In the genomic region with DNA sequence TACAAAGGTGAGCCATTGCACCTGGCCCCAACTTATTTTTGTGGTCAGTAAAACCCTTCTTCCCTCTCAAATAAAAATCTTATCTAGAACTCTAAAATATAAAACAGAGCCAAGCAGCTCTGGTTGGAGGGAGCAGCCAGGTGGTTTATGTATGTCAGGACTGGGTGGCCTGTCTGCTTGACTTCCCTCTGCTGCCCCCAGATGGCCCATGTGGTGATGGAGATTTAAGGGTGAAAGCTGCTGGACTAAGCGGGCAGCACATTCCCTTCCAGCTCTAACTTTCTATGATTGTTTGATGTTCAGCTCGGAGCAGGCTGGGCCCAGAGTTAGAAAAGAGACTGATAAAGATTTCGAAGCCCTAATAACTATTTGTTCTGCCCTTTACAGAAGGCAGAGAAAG, we compare ENCODE assay signal across 12 cellular contexts. TPM values are rescaled to one million over a fixed set of nuclear protein-coding genes. Genes with fewer than 3 reads are reported as not detected.
DNase-seq lines count a peak whose midpoint lies in the region; ATAC-seq and TF ChIP-seq lines count a peak whose summit lies in the region.
"Had no signal": no experiment of that assay in that cellular context is flagged by ENCODE, and none has a peak within 500 bp of the region (broad histone marks: within the 10 kb centered on the region; RNA-seq: fewer than 3 reads in every experiment).

No MANE protein-coding gene starts in this region.

- no peaks in the 10 kb centered on the region for H3K4me1 Mint-ChIP-seq in GM23338
- H3K4me1 Mint-ChIP-seq: B cell had no signal

- H3K9me3 Mint-ChIP-seq in GM23338: no peaks in the 10 kb centered on the region

- DNase-seq in A172 (ENCODE audit: low spot score) (peak; percentile 58), GM23338 (ENCODE audit: low spot score) (peak; percentile 30), hippocampal formation (lab: John Stamatoyannopoulos, UW) (peak; percentile 33 to 38), lower lobe of right lung (no peak), DMS53 (lab: John Stamatoyannopoulos, UW) (no peak), psoas muscle (no peak), Peyer's patch (no peak)
- DNase-seq: NK-92 treated with Interleukin-12 subunit alpha and Interleukin-12 subunit beta, amount 100 ng/mL, for 24 hours; right cardiac atrium had no signal

- H3K9me3 ChIP-seq in lower lobe of right lung (no peaks in the 10 kb centered on the region), psoas muscle (no peaks in the 10 kb centered on the region), Peyer's patch (no peaks in the 10 kb centered on the region)
- H3K9me3 ChIP-seq: breast epithelium had no signal

- no peaks in the 10 kb centered on the region for H3K9me2 ChIP-seq in GM23338 (ENCODE audit: insufficient read depth)

- no peak for TF ChIP-seq POLR2A in Peyer's patch (IDR thresholded peaks at IDR 0.05)

- no peak overlapping the region for H3K4me2 ChIP-seq in GM23338

- TF ChIP-seq CTCF in GM23338 (conservative IDR thresholded peaks at IDR 0.05; ENCODE audit: low read depth in 2 of 2): peak; percentile 13 to 50; a peak in 3 of 4 replicates
- TF ChIP-seq CTCF in lower lobe of right lung (IDR thresholded peaks at IDR 0.05): no peak
- TF ChIP-seq CTCF in psoas muscle (IDR thresholded peaks at IDR 0.05): no peak
- TF ChIP-seq CTCF in Peyer's patch (IDR thresholded peaks at IDR 0.05): no peak

- no peak overlapping the region for H3K27ac Mint-ChIP-seq in GM23338
- H3K27ac Mint-ChIP-seq: B cell had no signal

- H4K20me1 ChIP-seq in GM23338 (replicated peaks; ENCODE audit: insufficient read depth): peaks cover 16% of the 10 kb centered on the region

- 71 to 76% (median 72%) methylated on average over 3 of the region's 3 CpGs for WGBS in psoas muscle, 3 donors

- ATAC-seq in GM23338 (peak; percentile 53; the same call in 2 of the 3 replicates), lower lobe of right lung (no peak), psoas muscle (no peak)
- ATAC-seq: right cardiac atrium had no signal

- H3K79me2 ChIP-seq in GM23338 (replicated peaks; ENCODE audit: insufficient read depth): no peaks in the 10 kb centered on the region

- H3K36me3 ChIP-seq in GM23338 (ENCODE audit: insufficient read depth) (peaks cover 63% of the 10 kb centered on the region), lower lobe of right lung (peaks cover 98% of the 10 kb centered on the region), psoas muscle (ENCODE audit: insufficient read depth in 1 of 2, low read depth in 1 of 2) (peaks cover 16 to 99% of the 10 kb centered on the region in 2 donors), Peyer's patch (peaks cover 0 to 98% (median 0%) of the 10 kb centered on the region in 3 donors)

- peaks cover 10% of the 10 kb centered on the region; the same call in 1 of the 2 replicates for H3F3A ChIP-seq in GM23338 (replicated peaks; ENCODE audit: low read depth)

- intact Hi-C loops in lower lobe of right lung (cut with DNase I) (no loop called here), psoas muscle (cut with DNase I) (no loop called here)

- no peaks in the 10 kb centered on the region for H3K4me1 ChIP-seq in GM23338 (ENCODE audit: insufficient read depth)
- no peaks in the 10 kb centered on the region for H3K4me1 ChIP-seq in lower lobe of right lung
- no peaks in the 10 kb centered on the region for H3K4me1 ChIP-seq in psoas muscle
- H3K4me1 ChIP-seq in Peyer's patch: no peaks in the 10 kb centered on the region
- H3K4me1 ChIP-seq: breast epithelium had no signal

- no peaks in the 10 kb centered on the region for H3K27me3 ChIP-seq in GM23338 (ENCODE audit: insufficient read depth)
- H3K27me3 ChIP-seq in lower lobe of right lung (ENCODE audit: low read depth): no peaks in the 10 kb centered on the region
- no peaks in the 10 kb centered on the region for H3K27me3 ChIP-seq in psoas muscle (ENCODE audit: insufficient read depth in 3 of 3, low read length in 2 of 3)
- H3K27me3 ChIP-seq in Peyer's patch: no peaks in the 10 kb centered on the region
- H3K27me3 ChIP-seq: breast epithelium had no signal

- no peak overlapping the region for H2AFZ ChIP-seq in GM23338

- no peak overlapping the region for H3K4me3 Mint-ChIP-seq in GM23338
- H3K4me3 Mint-ChIP-seq: B cell had no signal

- peaks cover 81% of the 10 kb centered on the region for H3K36me3 Mint-ChIP-seq in GM23338 (ENCODE audit: low read depth)

- H3K27ac ChIP-seq in GM23338 (ENCODE audit: low read depth) (no peak overlapping the region), angular gyrus (ENCODE audit: low read depth, low read length) (peak overlapping the region; percentile 78), lower lobe of right lung (no peak overlapping the region), psoas muscle (no peak overlapping the region), Peyer's patch (no peak overlapping the region)
- H3K27ac ChIP-seq: breast epithelium had no signal

- H3K27me3 Mint-ChIP-seq in GM23338 (ENCODE audit: insufficient read depth, low read depth, poor library complexity): peaks cover 1% of the 10 kb centered on the region
- H3K27me3 Mint-ChIP-seq: B cell had no signal

- no peak overlapping the region for H3K4me3 ChIP-seq in GM23338
- H3K4me3 ChIP-seq in lower lobe of right lung: no peak overlapping the region
- H3K4me3 ChIP-seq in psoas muscle: no peak overlapping the region
- H3K4me3 ChIP-seq in Peyer's patch: no peak overlapping the region
- H3K4me3 ChIP-seq: breast epithelium had no signal

RNA-seq across cellular contexts. Expression of a gene that starts 11.9 kb away (rescaled TPM):
- 2.0 and 3.1 TPM in 2 replicates for total RNA-seq in A172 (2014; rRNA removed; shearing (Covaris generic))
- 3.3 and 4.2 TPM in 2 replicates for total RNA-seq in GM23338 (2014; rRNA removed; shearing (Covaris generic))
- 2.4 and 2.6 TPM in 2 replicates for polyA plus RNA-seq in GM23338 (2016; fragmentation: Nextera tagmentation; extraction: Ambion mirVana)
- 2.3 TPM for total RNA-seq in lower lobe of right lung
- 1 to 10 TPM in 1 of 4 donors, under 1 TPM in 3; 0.32 to 1.2 (median 0.80) TPM for total RNA-seq in psoas muscle
- under 1 TPM; 0.30 to 0.85 (median 0.39) TPM for polyA plus RNA-seq in psoas muscle
- 1 to 10 TPM in 3 of 4 donors, under 1 TPM in 1; 0.70 to 7.4 (median 4.1) TPM for total RNA-seq in Peyer's patch

RNA-seq across cellular contexts. Expression of a gene that starts 17.8 kb away (rescaled TPM):
- 0.34 and 2.3 TPM in 2 replicates for total RNA-seq in A172 (2014; rRNA removed; shearing (Covaris generic))
- 0.42 and 2.7 TPM in 2 replicates for total RNA-seq in GM23338 (2014; rRNA removed; shearing (Covaris generic))
- polyA plus RNA-seq in GM23338 (2016; fragmentation: Nextera tagmentation; extraction: Ambion mirVana) (0.36 and 1.2 TPM in 2 replicates), psoas muscle (under 1 TPM in 1 of 3 donors, not detected in 2; 0.33 TPM)
- total RNA-seq in lower lobe of right lung (4.8 TPM), psoas muscle (under 1 TPM in 2 of 4 donors, not detected in 2; 0.34 to 0.44 TPM), Peyer's patch (1 to 10 TPM in 2 of 4 donors, not detected in 2; 1.1 to 2.1 TPM)

RNA-seq across cellular contexts. Expression of a gene that starts 22.8 kb away (rescaled TPM):
- total RNA-seq in A172 (2014; rRNA removed; shearing (Covaris generic)): 113 and 116 TPM in 2 replicates
- 109 and 118 TPM in 2 replicates for total RNA-seq in GM23338 (2014; rRNA removed; shearing (Covaris generic))
- 21.3 and 25.9 TPM in 2 replicates for polyA plus RNA-seq in GM23338 (2016; fragmentation: Nextera tagmentation; extraction: Ambion mirVana)
- total RNA-seq in lower lobe of right lung: 68.9 TPM
- total RNA-seq in psoas muscle: 10 to 100 TPM; 46.8 to 90.7 (median 80.8) TPM
- polyA plus RNA-seq in psoas muscle: 10 to 100 TPM; 54.0 to 74.5 (median 72.4) TPM
- total RNA-seq in Peyer's patch: 100 to 1,000 TPM in 2 of 4 donors, 10 to 100 TPM in 2; 70.1 to 139 (median 103) TPM

RNA-seq across cellular contexts. Expression of a gene that starts 24.3 kb away (rescaled TPM):
- total RNA-seq in A172 (2014; rRNA removed; shearing (Covaris generic)): 7.9 and 8.6 TPM in 2 replicates
- total RNA-seq in GM23338 (2014; rRNA removed; shearing (Covaris generic)): 0.66 and 0.97 TPM in 2 replicates
- polyA plus RNA-seq in GM23338 (2016; fragmentation: Nextera tagmentation; extraction: Ambion mirVana): 1.3 and 1.5 TPM in 2 replicates
- 4.8 TPM for total RNA-seq in lower lobe of right lung
- total RNA-seq in psoas muscle: 1 to 10 TPM in 1 of 4 donors, under 1 TPM in 3; 0.69 to 1.6 (median 0.87) TPM
- 1 to 10 TPM in 2 of 3 donors, under 1 TPM in 1; 0.89 to 3.6 (median 1.5) TPM for polyA plus RNA-seq in psoas muscle
- 1 to 10 TPM; 1.9 to 9.7 (median 5.4) TPM for total RNA-seq in Peyer's patch

RNA-seq across cellular contexts. Expression of a gene that starts 35.7 kb away (rescaled TPM):
- total RNA-seq in A172 (2014; rRNA removed; shearing (Covaris generic)): 133 and 135 TPM in 2 replicates
- 41.9 and 50.5 TPM in 2 replicates for total RNA-seq in GM23338 (2014; rRNA removed; shearing (Covaris generic))
- polyA plus RNA-seq in GM23338 (2016; fragmentation: Nextera tagmentation; extraction: Ambion mirVana) (32.3 and 33.6 TPM in 2 replicates), psoas muscle (1 to 10 TPM; 6.1 to 8.3 (median 6.8) TPM)
- total RNA-seq in lower lobe of right lung (53.7 TPM), psoas muscle (1 to 10 TPM; 5.1 to 9.6 (median 7.5) TPM), Peyer's patch (10 to 100 TPM; 23.1 to 67.8 (median 61.3) TPM)

Comparison
In these comparisons a context has a peak if more than half of its experiments do, and no peak if none do; other contexts are left out.
1. DNase-seq: peak in A172 (single experiment), GM23338 (single experiment) and hippocampal formation (2 of 2); none in lower lobe of right lung (single experiment), DMS53 (single experiment), psoas muscle (0 of 2) and Peyer's patch (0 of 3).
2. CTCF ChIP-seq: peak in GM23338 (2 of 2); none in lower lobe of right lung (single experiment), psoas muscle (single experiment) and Peyer's patch (0 of 6).